ENCODE assay signal across 9 cellular contexts in genomic region chr3:10437272-10437994, GRCh38.
DNase-seq lines count a peak whose midpoint lies in the region; ATAC-seq and TF ChIP-seq lines count a peak whose summit lies in the region.
"Had no signal": no experiment of that assay in that cellular context is flagged by ENCODE, and none has a peak within 500 bp of the region (broad histone marks: within the 10 kb centered on the region; RNA-seq: fewer than 3 reads in every experiment).

No MANE protein-coding gene starts in this region.

- peak overlapping the region in 1 of 2 donors; percentile 59 for H3K27ac Mint-ChIP-seq in activated naive CD4-positive, alpha-beta T cell treated with anti-CD3 and anti-CD28 coated beads, Interleukin-2, amount 50 U/mL, for 72 hours

- no peak overlapping the region for H3K4me3 ChIP-seq in retinal pigment epithelial cell (ENCODE audit: low read length)

- peak; percentile 61 for ATAC-seq in GM18519 (IDR thresholded peaks at IDR 0.05; ENCODE audit: low FRiP score, unreplicated experiment)
- peak; percentile 90 to 93 for ATAC-seq in activated naive CD4-positive, alpha-beta T cell treated with anti-CD3 and anti-CD28 coated beads, Interleukin-2, amount 50 U/mL, for 72 hours

- no peaks in the 10 kb centered on the region for H3K9me3 Mint-ChIP-seq in activated naive CD4-positive, alpha-beta T cell treated with anti-CD3 and anti-CD28 coated beads, Interleukin-2, amount 50 U/mL, for 72 hours

- TF ChIP-seq CTCF in retinal pigment epithelial cell (conservative IDR thresholded peaks at IDR 0.05; ENCODE audit: low read depth, low read length) = no peak

- DNase-seq in NCI-H226 (peak; percentile 55), retinal pigment epithelial cell (ENCODE audit: low read depth) (peak; percentile 8), NCI-H524 treated with DMSO at 0.1 percent for 48 hours (lab: John Stamatoyannopoulos, UW) (no peak), GM19238 (ENCODE audit: insufficient read length, low spot score) (no peak), SW 1271 (lab: John Stamatoyannopoulos, UW) (no peak), cerebellum (ENCODE audit: low spot score) (no peak)
- DNase-seq in activated naive CD4-positive, alpha-beta T cell treated with anti-CD3 and anti-CD28 coated beads, Interleukin-2, amount 50 U/mL, for 72 hours (ENCODE audit: low spot score in 2 of 2) = peak; percentile 56 to 62
- DNase-seq: left cardiac atrium had no signal

- no peaks in the 10 kb centered on the region for H3K36me3 Mint-ChIP-seq in activated naive CD4-positive, alpha-beta T cell treated with anti-CD3 and anti-CD28 coated beads, Interleukin-2, amount 50 U/mL, for 72 hours

Comparison
In these comparisons a context has a peak if more than half of its experiments do, and no peak if none do; other contexts are left out.
1. DNase-seq: peak in NCI-H226 (single experiment), activated naive CD4-positive, alpha-beta T cell treated with anti-CD3 and anti-CD28 coated beads, Interleukin-2, amount 50 U/mL, for 72 hours (2 of 2) and retinal pigment epithelial cell (single experiment); none in NCI-H524 treated with DMSO at 0.1 percent for 48 hours (single experiment), GM19238 (single experiment), SW 1271 (0 of 2) and cerebellum (single experiment).